1 cellular context compared by ENCODE assay signal in the genomic region with DNA sequence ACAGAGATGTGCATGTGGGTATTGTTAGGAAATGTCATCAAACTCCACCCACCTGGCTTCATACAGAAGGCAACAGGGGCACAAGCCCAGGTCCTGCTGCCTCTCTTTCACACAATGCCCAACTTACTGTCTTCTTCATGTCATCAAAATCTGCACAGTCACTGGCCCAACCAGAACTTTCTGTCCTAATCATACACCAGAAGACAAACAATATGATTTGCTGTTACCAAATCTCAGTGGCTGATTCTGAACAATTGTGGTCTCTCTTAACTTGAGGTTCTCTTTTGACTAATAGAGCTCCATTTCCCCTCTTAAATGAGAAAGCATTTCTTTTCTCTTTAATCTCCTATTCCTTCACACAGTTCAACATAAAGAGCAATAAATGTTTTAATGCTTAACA.
TF ChIP-seq lines count a peak whose summit lies in the region.

No MANE protein-coding gene starts in this region.

TF ChIP-seq in GM12878, 131 proteins besides CTCF, POLR2A, EP300 and RAD21:
- TF ChIP-seq SKIL (IDR thresholded peaks at IDR 0.05; ENCODE audit: low read depth, poor library complexity, severe bottlenecking) = no peak
- TF ChIP-seq MTA3 (IDR thresholded peaks at IDR 0.05; ENCODE audit: borderline replicate concordance, low read length) = no peak
- TF ChIP-seq, protein P1, sequence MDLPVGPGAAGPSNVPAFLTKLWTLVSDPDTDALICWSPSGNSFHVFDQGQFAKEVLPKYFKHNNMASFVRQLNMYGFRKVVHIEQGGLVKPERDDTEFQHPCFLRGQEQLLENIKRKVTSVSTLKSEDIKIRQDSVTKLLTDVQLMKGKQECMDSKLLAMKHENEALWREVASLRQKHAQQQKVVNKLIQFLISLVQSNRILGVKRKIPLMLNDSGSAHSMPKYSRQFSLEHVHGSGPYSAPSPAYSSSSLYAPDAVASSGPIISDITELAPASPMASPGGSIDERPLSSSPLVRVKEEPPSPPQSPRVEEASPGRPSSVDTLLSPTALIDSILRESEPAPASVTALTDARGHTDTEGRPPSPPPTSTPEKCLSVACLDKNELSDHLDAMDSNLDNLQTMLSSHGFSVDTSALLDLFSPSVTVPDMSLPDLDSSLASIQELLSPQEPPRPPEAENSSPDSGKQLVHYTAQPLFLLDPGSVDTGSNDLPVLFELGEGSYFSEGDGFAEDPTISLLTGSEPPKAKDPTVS (IDR thresholded peaks at IDR 0.05; ENCODE audit: low read depth, low read length) = no peak
- no peak for TF ChIP-seq MYB (IDR thresholded peaks at IDR 0.05; ENCODE audit: borderline replicate concordance, low read depth, low read length)
